In genomic region chrX:100635989-100636320, GRCh38 we compare ENCODE assay signal across 10 cellular contexts. TPM values are rescaled to one million over a fixed set of nuclear protein-coding genes. Genes with fewer than 3 reads are reported as not detected.
DNase-seq lines count a peak whose midpoint lies in the region; TF ChIP-seq lines count a peak whose summit lies in the region.
"Had no signal": no experiment of that assay in that cellular context is flagged by ENCODE, and none has a peak within 500 bp of the region (broad histone marks: within the 10 kb centered on the region; RNA-seq: fewer than 3 reads in every experiment).

No MANE protein-coding gene starts in this region.

- CTCF ChIA-PET in CD8-positive, alpha-beta memory T cell (lab: Charles Lee), result interaction anchor here (0.8 kb wide), 1 partner anchor 9 kb away, joined by 4 read pairs; no protein-coding TSS in a partner anchor

- H3K27ac ChIP-seq in CD8-positive, alpha-beta memory T cell (ENCODE audit: low read depth, low read length), result no peak overlapping the region
- no peak overlapping the region for H3K27ac ChIP-seq in SK-N-MC
- peak overlapping the region; percentile 17 to 80 for H3K27ac ChIP-seq in ovary

- no peak for TF ChIP-seq EP300 in ovary (IDR thresholded peaks at IDR 0.05)

- peak overlapping the region; percentile 45 for H3K4me3 ChIP-seq in CD8-positive, alpha-beta memory T cell (ENCODE audit: low read length)
- H3K4me3 ChIP-seq in SK-N-MC (peak overlapping the region; percentile 83), fibroblast of villous mesenchyme (ENCODE audit: low read depth, low read length) (peak overlapping the region; percentile 74), ovary (peak overlapping the region; percentile 49)

- no peaks in the 10 kb centered on the region for H3K27me3 ChIP-seq in CD8-positive, alpha-beta memory T cell (ENCODE audit: insufficient read depth, low read length, poor library complexity, severe bottlenecking)
- no peaks in the 10 kb centered on the region for H3K27me3 ChIP-seq in ovary

- TF ChIP-seq POLR2A in ovary (IDR thresholded peaks at IDR 0.05), result no peak

- POLR2A ChIA-PET in CD8-positive, alpha-beta memory T cell (lab: Charles Lee), result no interaction called here

- H3K36me3 ChIP-seq in CD8-positive, alpha-beta memory T cell (ENCODE audit: insufficient read depth, low read length), result no peaks in the 10 kb centered on the region
- H3K36me3 ChIP-seq in SK-N-MC (ENCODE audit: insufficient read depth, low read length) (peaks cover 13% of the 10 kb centered on the region), ovary (no peaks in the 10 kb centered on the region)

- peaks cover 6 to 14% (median 10%) of the 10 kb centered on the region in 3 donors for H3K4me1 Mint-ChIP-seq in CD8-positive, alpha-beta memory T cell

- H3K9me3 Mint-ChIP-seq in CD8-positive, alpha-beta memory T cell, result peaks cover 0 to 8% (median 3%) of the 10 kb centered on the region in 5 donors

- WGBS in ovary, 3 donors, result 21 to 41% (median 32%) methylated on average over 8 of the region's 8 CpGs

- no peak for DNase-seq in CD8-positive, alpha-beta memory T cell
- no peak for DNase-seq in SK-N-MC (ENCODE audit: low read depth, low spot score)
- DNase-seq in fibroblast of villous mesenchyme (ENCODE audit: low read depth), result no peak
- DNase-seq in ovary, result no peak
- no peak for DNase-seq in NCI-H1694 treated with DMSO at 0.1 percent for 48 hours (lab: John Stamatoyannopoulos, UW)
- DNase-seq in AML-193 (lab: John Stamatoyannopoulos, UW), result no peak
- DNase-seq in NCI-H2107 treated with DMSO at 0.1 percent for 48 hours (lab: John Stamatoyannopoulos, UW; ENCODE audit: unreplicated experiment), result no peak
- DNase-seq in HUDEP-2 (lab: John Stamatoyannopoulos, UW; ENCODE audit: unreplicated experiment in 76 of 76), result no peak
- DNase-seq: KG1 had no signal

- peak overlapping the region in 6 of 7 donors; percentile 63 to 91 (median 88) for H3K4me3 Mint-ChIP-seq in CD8-positive, alpha-beta memory T cell

- H3K27me3 Mint-ChIP-seq in CD8-positive, alpha-beta memory T cell, result peaks cover 17 to 26% of the 10 kb centered on the region in 2 donors

- intact Hi-C loops in ovary (cut with DNase I), result no loop called here

- TF ChIP-seq CTCF in fibroblast of villous mesenchyme (IDR thresholded peaks at IDR 0.05; ENCODE audit: insufficient read depth, low read depth, low read length), result no peak
- TF ChIP-seq CTCF in ovary (IDR thresholded peaks at IDR 0.05), result no peak

- H3K9me3 ChIP-seq in CD8-positive, alpha-beta memory T cell (ENCODE audit: low read length), result no peaks in the 10 kb centered on the region
- H3K9me3 ChIP-seq in SK-N-MC (ENCODE audit: low read depth, low read length), result no peaks in the 10 kb centered on the region
- no peaks in the 10 kb centered on the region for H3K9me3 ChIP-seq in ovary

- H3K4me1 ChIP-seq in CD8-positive, alpha-beta memory T cell (ENCODE audit: insufficient read depth, low read length), result no peaks in the 10 kb centered on the region
- no peaks in the 10 kb centered on the region for H3K4me1 ChIP-seq in ovary (ENCODE audit: insufficient read depth)

- H3K9ac ChIP-seq in SK-N-MC (ENCODE audit: insufficient read length), result peak overlapping the region; percentile 92

- peaks cover 0 to 2% (median 0%) of the 10 kb centered on the region in 3 donors for H3K36me3 Mint-ChIP-seq in CD8-positive, alpha-beta memory T cell

- H3K27ac Mint-ChIP-seq in CD8-positive, alpha-beta memory T cell, result no peak overlapping the region

RNA-seq across cellular contexts. Expression of gene TSPAN6, which starts 0.7 kb away (rescaled TPM):
- under 1 TPM; 0.07 to 0.33 TPM for total RNA-seq in CD8-positive, alpha-beta memory T cell
- 1.9 TPM for polyA plus RNA-seq in CD8-positive, alpha-beta memory T cell
- total RNA-seq in fibroblast of villous mesenchyme (30.0 and 44.5 TPM in 2 replicates), ovary (10 to 100 TPM; 41.2 to 68.2 (median 52.0) TPM)
- polyA plus RNA-seq in ovary, result 10 to 100 TPM; 70.1 to 70.8 TPM

RNA-seq across cellular contexts. Expression of gene SRPX2, which starts 8.0 kb away (rescaled TPM):
- total RNA-seq in CD8-positive, alpha-beta memory T cell, result not detected
- polyA plus RNA-seq in CD8-positive, alpha-beta memory T cell, result not detected
- total RNA-seq in fibroblast of villous mesenchyme (44.1 and 66.1 TPM in 2 replicates), ovary (10 to 100 TPM in 3 of 7 donors, 1 to 10 TPM in 4; 2.3 to 19.6 (median 9.5) TPM)
- 10 to 100 TPM in 1 of 2 donors, 1 to 10 TPM in 1; 8.2 to 29.0 TPM for polyA plus RNA-seq in ovary
- total RNA-seq: activated CD8-positive, alpha-beta memory T cell treated with anti-CD3 and anti-CD28 coated beads for 36 hours had no signal

RNA-seq across cellular contexts. Expression of gene TNMD, which starts 51.2 kb away (rescaled TPM):
- total RNA-seq in CD8-positive, alpha-beta memory T cell, result not detected
- polyA plus RNA-seq in CD8-positive, alpha-beta memory T cell, result not detected
- total RNA-seq in fibroblast of villous mesenchyme (not detected in 2 replicates), ovary (1 to 10 TPM in 6 of 7 donors, under 1 TPM in 1; 0.42 to 8.5 (median 1.4) TPM)
- 10 to 100 TPM in 1 of 2 donors, 1 to 10 TPM in 1; 3.3 to 14.9 TPM for polyA plus RNA-seq in ovary
- total RNA-seq: activated CD8-positive, alpha-beta memory T cell treated with anti-CD3 and anti-CD28 coated beads for 36 hours had no signal

Comparison
In these comparisons a context has a peak if more than half of its experiments do, and no peak if none do; other contexts are left out.
1. H3K27ac ChIP-seq: peak in ovary (2 of 2); none in CD8-positive, alpha-beta memory T cell (single experiment) and SK-N-MC (single experiment).
2. RNA of gene TSPAN6, which starts 0.7 kb away (total RNA-seq): 41.2 to 68.2 TPM in ovary and 30.0 to 44.5 TPM in fibroblast of villous mesenchyme; 0.07 to 0.33 TPM in CD8-positive, alpha-beta memory T cell; every median in the first group is over 10 times any median in the second.
3. Peak in every context shown above with its lines, with median percentiles within 50 percentile points of each other: H3K4me3 ChIP-seq.